25 cellular contexts compared by ENCODE assay signal in the genomic region with DNA sequence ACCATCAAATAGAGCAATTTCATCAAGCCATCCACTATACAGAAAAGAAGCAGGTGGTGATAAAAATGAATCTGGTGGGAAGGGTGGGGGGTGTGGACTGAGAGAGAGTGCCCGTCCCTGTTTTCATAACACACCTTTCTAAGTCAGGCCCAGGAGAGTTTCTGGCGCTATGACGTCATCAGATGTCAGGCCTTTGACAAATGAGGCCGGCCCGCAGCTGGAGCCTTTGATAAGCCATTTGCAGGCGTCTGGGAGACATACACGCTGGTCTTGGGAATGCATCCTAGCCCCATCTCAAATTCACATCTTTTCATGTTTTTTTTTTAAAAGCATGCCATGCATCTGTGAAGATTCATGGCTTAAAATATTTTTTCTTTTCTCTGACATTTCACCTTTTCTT.
DNase-seq lines count a peak whose midpoint lies in the region; ATAC-seq and TF ChIP-seq lines count a peak whose summit lies in the region.
"Had no signal": no experiment of that assay in that cellular context is flagged by ENCODE, and none has a peak within 500 bp of the region (broad histone marks: within the 10 kb centered on the region; RNA-seq: fewer than 3 reads in every experiment).

No MANE protein-coding gene starts in this region.

- H3K27me3 ChIP-seq in endodermal cell (ENCODE audit: control insufficient read depth, insufficient read depth, low read length, poor library complexity, severe bottlenecking), result no peaks in the 10 kb centered on the region
- H3K27me3 ChIP-seq in thyroid gland, result no peaks in the 10 kb centered on the region

- DNase-seq in NCI-H82 (lab: John Stamatoyannopoulos, UW), result peak; percentile 72
- DNase-seq in NCI-H82 treated with DMSO at 0.1 percent for 48 hours (lab: John Stamatoyannopoulos, UW; ENCODE audit: unreplicated experiment), result no peak
- DNase-seq in NCI-H226, result peak; percentile 3
- DNase-seq in endodermal cell, result peak; percentile 66
- DNase-seq in type B pancreatic cell (ENCODE audit: extremely low spot score, unreplicated experiment), result no peak
- no peak for DNase-seq in OCI-M2 (lab: John Stamatoyannopoulos, UW; ENCODE audit: unreplicated experiment)
- DNase-seq in thyroid gland, result no peak
- DNase-seq: activated CD8-positive, alpha-beta T cell treated with anti-CD3 and anti-CD28 coated beads, Interleukin-2, amount 10 ng/mL, durations not matched to agents 7 days and 5 days; activated gamma-delta T cell treated with Interleukin-2 at 50 U/mL for 16 hours; activated T-cell treated with anti-CD3 and anti-CD28 coated beads, Interleukin-2, amount 50 U/mL, for 1 hour; adrenal gland; KG1; left colon; mesenchymal stem cell; NCI-H1694 treated with DMSO at 0.1 percent for 48 hours; NCI-H446; occipital lobe; stimulated activated CD4-positive, alpha-beta T cell treated with anti-CD3 and anti-CD28 coated beads, Interleukin-4, amount 100 ng/mL, for 24 hours; stimulated activated naive CD8-positive, alpha-beta T cell treated with anti-CD3 and anti-CD28 coated beads, Interleukin-15, Interleukin-2, amounts not matched to agents 100 U/mL and 50 U/mL, for 24 hours; T-helper 9 cell had no signal

- intact Hi-C loops in thyroid gland (cut with DNase I), result no loop called here

- TF ChIP-seq CTCF in endodermal cell (conservative IDR thresholded peaks at IDR 0.05), result no peak
- TF ChIP-seq CTCF in type B pancreatic cell (conservative IDR thresholded peaks at IDR 0.05), result no peak
- TF ChIP-seq CTCF in thyroid gland (IDR thresholded peaks at IDR 0.05), result no peak

- H3K27ac ChIP-seq in endodermal cell (ENCODE audit: low read depth, low read length) (no peak overlapping the region), thyroid gland (no peak overlapping the region)
- H3K27ac ChIP-seq: adrenal gland, SK-N-MC, tibial nerve had no signal

- H3K27me3 Mint-ChIP-seq in endodermal cell (ENCODE audit: insufficient read depth) (no peaks in the 10 kb centered on the region), type B pancreatic cell (no peaks in the 10 kb centered on the region)

- H3K36me3 ChIP-seq in endodermal cell (ENCODE audit: control insufficient read depth, insufficient read depth, low read length) (no peaks in the 10 kb centered on the region), thyroid gland (no peaks in the 10 kb centered on the region)
- H3K36me3 ChIP-seq: adrenal gland, tibial nerve had no signal

- no peak overlapping the region for H3K9ac ChIP-seq in endodermal cell (ENCODE audit: extremely low read depth, low read length, poor library complexity, severe bottlenecking)

- H3K36me3 Mint-ChIP-seq in endodermal cell (ENCODE audit: low read depth) (no peaks in the 10 kb centered on the region), type B pancreatic cell (no peaks in the 10 kb centered on the region)

- no peak for ATAC-seq in HG02588 (IDR thresholded peaks at IDR 0.05; ENCODE audit: unreplicated experiment)
- ATAC-seq: activated CD4-positive, CD25-positive, alpha-beta regulatory T cell treated with anti-CD3 and anti-CD28 coated beads, Interleukin-2, amount 50 U/mL, for 24 hours; activated CD8-positive, alpha-beta T cell treated with anti-CD3 and anti-CD28 coated beads, Interleukin-2, amount 10 ng/mL, durations not matched to agents 7 days and 5 days; left colon; stimulated activated naive CD8-positive, alpha-beta T cell treated with anti-CD3 and anti-CD28 coated beads, Interleukin-15, Interleukin-2, amounts not matched to agents 100 U/mL and 50 U/mL, for 24 hours had no signal

- no peak overlapping the region for H3K27ac Mint-ChIP-seq in endodermal cell
- H3K27ac Mint-ChIP-seq in type B pancreatic cell, result peak overlapping the region; percentile 7
- H3K27ac Mint-ChIP-seq: activated CD8-positive, alpha-beta T cell treated with anti-CD3 and anti-CD28 coated beads, Interleukin-2, amount 10 ng/mL, durations not matched to agents 7 days and 5 days had no signal

- no peak for TF ChIP-seq POLR2A in thyroid gland (IDR thresholded peaks at IDR 0.05)

- peaks cover 27% of the 10 kb centered on the region for H3K9me3 Mint-ChIP-seq in endodermal cell
- peaks cover 5% of the 10 kb centered on the region for H3K9me3 Mint-ChIP-seq in type B pancreatic cell

- WGBS in endodermal cell (ENCODE audit: insufficient coverage in 1 of 2, insufficient read length in 1 of 2), 2 experiments, result 40% methylated on average over 6 of the region's 7 CpGs; no CpG with 5 or more reads in 1 of the 2 experiments
- 74 to 83% methylated on average over 7 of the region's 7 CpGs for WGBS in thyroid gland, 2 donors

- H3K4me1 ChIP-seq in endodermal cell (ENCODE audit: control insufficient read depth, insufficient read depth, low read length) (no peaks in the 10 kb centered on the region), thyroid gland (peaks cover 0 to 3% of the 10 kb centered on the region in 2 donors)
- H3K4me1 ChIP-seq: adrenal gland had no signal

- peaks cover 12% of the 10 kb centered on the region for H3K9me3 ChIP-seq in endodermal cell (ENCODE audit: control insufficient read depth, low read length)
- H3K9me3 ChIP-seq in thyroid gland, result no peaks in the 10 kb centered on the region
- H3K9me3 ChIP-seq: Caco-2 had no signal

- H3K4me3 ChIP-seq in endodermal cell (ENCODE audit: low read length) (no peak overlapping the region), thyroid gland (replicated peaks in 1 of 3) (no peak overlapping the region)
- H3K4me3 ChIP-seq: adrenal gland, SK-N-MC, tibial nerve had no signal

- H3K4me3 Mint-ChIP-seq in endodermal cell, result no peak overlapping the region
- no peak overlapping the region for H3K4me3 Mint-ChIP-seq in type B pancreatic cell
- H3K4me3 Mint-ChIP-seq: activated CD8-positive, alpha-beta T cell treated with anti-CD3 and anti-CD28 coated beads, Interleukin-2, amount 10 ng/mL, durations not matched to agents 7 days and 5 days had no signal

- H3K4me1 Mint-ChIP-seq in endodermal cell, result peaks cover 28% of the 10 kb centered on the region
- H3K4me1 Mint-ChIP-seq in type B pancreatic cell (ENCODE audit: unreplicated experiment), result peaks cover 7% of the 10 kb centered on the region

Comparison
In these comparisons a context has a peak if more than half of its experiments do, and no peak if none do; other contexts are left out.
1. DNase-seq: peak in NCI-H82 (single experiment), NCI-H226 (single experiment) and endodermal cell (single experiment); none in NCI-H82 treated with DMSO at 0.1 percent for 48 hours (single experiment), type B pancreatic cell (single experiment), OCI-M2 (single experiment) and thyroid gland (0 of 2).